ENCODE assay signal across 20 cellular contexts in the genomic region with DNA sequence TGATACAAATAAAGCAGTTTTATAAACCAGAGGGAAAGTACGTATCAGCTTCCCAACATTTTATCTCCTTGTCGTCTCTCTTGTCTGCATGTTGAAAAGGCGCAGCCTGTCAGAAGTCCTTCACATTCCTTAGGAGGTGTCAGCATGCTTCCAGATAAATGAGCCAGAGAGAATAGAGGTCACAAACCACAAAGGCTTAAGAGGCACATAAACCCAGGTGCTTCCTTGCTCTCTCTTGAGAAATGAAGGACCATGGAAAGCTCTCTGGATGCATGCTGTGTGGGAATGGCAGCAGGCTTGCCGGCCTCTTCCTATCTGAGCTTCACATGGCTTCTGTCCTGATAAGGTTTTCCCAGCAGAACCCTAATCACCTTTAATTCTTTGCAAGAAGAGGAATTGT.
"Had no signal": no experiment of that assay in that cellular context is flagged by ENCODE, and none has a peak within 500 bp of the region (broad histone marks: within the 10 kb centered on the region; RNA-seq: fewer than 3 reads in every experiment).

No MANE protein-coding gene starts in this region.

- H3K9me3 Mint-ChIP-seq: activated naive CD4-positive, alpha-beta T cell treated with anti-CD3 and anti-CD28 coated beads for 36 hours; activated T-helper 2 cell treated with anti-CD3 and anti-CD28 coated beads, Interferon-gamma antibody, Interleukin-2, Interleukin-4, amounts not matched to agents 10 μg/mL and 5 μg/mL and 100 μg/mL, durations not matched to agents 14 hours and 24 hours and 36 hours; dendritic cell treated with granulocyte-macrophage colony-stimulating factor and Interleukin-4, amounts not matched to agents 40 ng/mL and 50 ng/mL, for 4 days had no signal

- H3K27me3 ChIP-seq: gastrocnemius medialis, transverse colon had no signal

- H3K4me1 ChIP-seq: gastrocnemius medialis, lower lobe of right lung, transverse colon had no signal

- H3K27ac Mint-ChIP-seq: activated naive CD4-positive, alpha-beta T cell treated with anti-CD3 and anti-CD28 coated beads for 36 hours; activated T-helper 2 cell treated with anti-CD3 and anti-CD28 coated beads, Interferon-gamma antibody, Interleukin-2, Interleukin-4, amounts not matched to agents 10 μg/mL and 5 μg/mL and 100 μg/mL, durations not matched to agents 14 hours and 24 hours and 36 hours; dendritic cell treated with granulocyte-macrophage colony-stimulating factor and Interleukin-4, amounts not matched to agents 40 ng/mL and 50 ng/mL, for 4 days; immature natural killer cell; naive thymus-derived CD4-positive, alpha-beta T cell; progenitor cell of endocrine pancreas had no signal

- H3K9me3 ChIP-seq: gastrocnemius medialis, lower lobe of right lung, transverse colon had no signal

- H3K36me3 Mint-ChIP-seq: immature natural killer cell; naive thymus-derived CD4-positive, alpha-beta T cell had no signal

- H3K4me3 ChIP-seq: gastrocnemius medialis, lower lobe of right lung, transverse colon had no signal

- H3K4me1 Mint-ChIP-seq: immature natural killer cell; naive thymus-derived CD4-positive, alpha-beta T cell had no signal

- DNase-seq: activated CD4-positive, alpha-beta T cell treated with anti-CD3 and anti-CD28 coated beads, Interleukin-2, amount 50 U/mL, for 1 hour; activated naive CD4-positive, alpha-beta T cell treated with anti-CD3 and anti-CD28 coated beads for 36 hours; erythroblast; gastrocnemius medialis; hypothalamus; immature natural killer cell; left cardiac atrium; lower lobe of right lung; naive thymus-derived CD4-positive, alpha-beta T cell; occipital lobe; right cardiac atrium; small intestine; stimulated activated CD4-positive, alpha-beta T cell treated with anti-CD3 and anti-CD28 coated beads, Interleukin-4, amount 100 ng/mL, for 24 hours; stimulated activated naive CD4-positive, alpha-beta T cell treated with Interleukin-2 at 50 U/mL for 16 hours; substantia nigra; transverse colon had no signal

- H3K27ac ChIP-seq: gastrocnemius medialis, lower lobe of right lung, transverse colon had no signal

- ATAC-seq: activated CD4-positive, CD25-positive, alpha-beta regulatory T cell treated with anti-CD3 and anti-CD28 coated beads, Interleukin-2, amount 50 U/mL, for 24 hours; gastrocnemius medialis; left cardiac atrium; lower lobe of right lung; naive thymus-derived CD4-positive, alpha-beta T cell; right cardiac atrium had no signal

- H3K36me3 ChIP-seq: gastrocnemius medialis, lower lobe of right lung, transverse colon had no signal

- H3K27me3 Mint-ChIP-seq: dendritic cell treated with granulocyte-macrophage colony-stimulating factor and Interleukin-4, amounts not matched to agents 40 ng/mL and 50 ng/mL, for 4 days had no signal

- H3K4me3 Mint-ChIP-seq: activated naive CD4-positive, alpha-beta T cell treated with anti-CD3 and anti-CD28 coated beads for 36 hours; dendritic cell treated with granulocyte-macrophage colony-stimulating factor and Interleukin-4, amounts not matched to agents 40 ng/mL and 50 ng/mL, for 4 days; immature natural killer cell; naive thymus-derived CD4-positive, alpha-beta T cell had no signal
